ENCODE assay signal across 8 cellular contexts in the genomic region with DNA sequence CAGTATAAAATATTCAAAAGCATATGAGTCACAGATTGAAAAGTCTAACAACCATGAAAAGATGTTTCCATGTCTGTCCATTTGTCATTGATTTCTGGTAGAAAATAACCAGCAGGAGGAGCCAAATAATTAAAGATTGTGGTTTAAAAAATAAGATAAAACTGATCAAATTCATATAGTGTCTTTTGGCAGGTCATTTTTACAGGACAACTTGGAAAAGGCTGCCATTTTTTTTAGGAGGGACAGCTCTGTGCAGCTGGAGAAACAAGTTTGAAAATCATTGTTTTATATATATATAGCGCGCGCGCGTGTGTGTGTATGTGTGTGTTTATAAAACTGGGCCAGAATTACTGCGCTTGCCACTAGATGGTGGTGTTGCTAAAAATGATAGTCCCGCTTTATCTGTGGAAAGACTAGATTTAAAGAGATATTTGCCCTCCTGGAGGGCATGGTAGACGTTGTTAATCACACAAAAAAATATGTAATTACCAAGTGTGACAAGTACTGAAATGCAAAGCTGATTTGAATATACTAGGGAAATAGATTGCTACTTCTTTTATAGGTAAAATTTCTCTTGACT. TPM values are rescaled to one million over a fixed set of nuclear protein-coding genes. Genes with fewer than 3 reads are reported as not detected.
DNase-seq lines count a peak whose midpoint lies in the region; ATAC-seq and TF ChIP-seq lines count a peak whose summit lies in the region.

No MANE protein-coding gene starts in this region.

- no peaks in the 10 kb centered on the region for H3K9me3 Mint-ChIP-seq in nephron progenitor cell

- peak overlapping the region; percentile 57 for H3K4me3 Mint-ChIP-seq in nephron progenitor cell

- H3K27ac ChIP-seq in OCI-LY3 (ENCODE audit: low read length) = 0 out of 2 replicates have a peak overlapping the region, but pooled peaks have one; percentile 79
- peak overlapping the region in 3 of 4 donors; percentile 96 to 98 (median 97) for H3K27ac ChIP-seq in esophagus squamous epithelium
- H3K27ac ChIP-seq in stomach smooth muscle (ENCODE audit: low read length) = no peak overlapping the region

- H3K9me3 ChIP-seq in OCI-LY3 (ENCODE audit: insufficient read depth, low read length) = no peaks in the 10 kb centered on the region
- H3K9me3 ChIP-seq in esophagus squamous epithelium = no peaks in the 10 kb centered on the region
- no peaks in the 10 kb centered on the region for H3K9me3 ChIP-seq in stomach smooth muscle (ENCODE audit: control insufficient read depth in 2 of 2, low read length in 2 of 2)

- POLR2A ChIA-PET in AG04449 (lab: Yijun Ruan, JAX) = interaction anchor here (0.8 kb wide), 1 partner anchor 112 kb away, joined by 3 read pairs; no protein-coding TSS in a partner anchor

- peaks cover 15% of the 10 kb centered on the region; the same call in 1 of the 2 replicates for H3K79me2 ChIP-seq in OCI-LY3 (ENCODE audit: low read length)

- no peaks in the 10 kb centered on the region for H4K20me1 ChIP-seq in OCI-LY3 (ENCODE audit: insufficient read depth, low read length)

- peak overlapping the region; percentile 80 for H3K4me2 ChIP-seq in OCI-LY3 (ENCODE audit: low read length)

- 0% methylated on average over 8 of the region's 8 CpGs for WGBS in esophagus squamous epithelium, 2 donors

- no peak for TF ChIP-seq POLR2A in esophagus squamous epithelium (IDR thresholded peaks at IDR 0.05)

- H3K9ac ChIP-seq in OCI-LY3 (ENCODE audit: low read length) (peak overlapping the region; percentile 89), stomach smooth muscle (ENCODE audit: low read length in 2 of 2) (no peak overlapping the region)

- peaks cover 11% of the 10 kb centered on the region; the same call in 1 of the 2 replicates for H3K27me3 ChIP-seq in OCI-LY3 (ENCODE audit: low read depth, low read length)
- H3K27me3 ChIP-seq in esophagus squamous epithelium = peaks cover 0 to 17% (median 0%) of the 10 kb centered on the region in 4 donors
- H3K27me3 ChIP-seq in stomach smooth muscle (ENCODE audit: control insufficient read depth in 1 of 2, insufficient read depth in 2 of 2, low read length in 2 of 2) = peaks cover 0 to 3% of the 10 kb centered on the region in 2 donors

- H3K4me1 ChIP-seq in OCI-LY3 (ENCODE audit: low read length) (peaks cover 14% of the 10 kb centered on the region), esophagus squamous epithelium (peaks cover 9 to 47% (median 17%) of the 10 kb centered on the region in 3 donors), stomach smooth muscle (ENCODE audit: control insufficient read depth, insufficient read depth, low read length) (peaks cover 2% of the 10 kb centered on the region)

- DNase-seq in AG04449 (ENCODE audit: low read depth, low spot score) = no peak
- DNase-seq in Jurkat, Clone E6-1 (ENCODE audit: low read depth, low spot score) = peak; percentile 90
- peak; percentile 72 for DNase-seq in activated T-cell treated with anti-CD3 and anti-CD28 coated beads, Interleukin-2, amount 50 U/mL, for 1 hour
- DNase-seq in esophagus squamous epithelium (lab: John Stamatoyannopoulos, UW) = peak; percentile 43
- peak; percentile 58 for DNase-seq in nephron progenitor cell

- H3K4me3 ChIP-seq in AG04449 (ENCODE audit: low read depth, low read length) = peak overlapping the region; percentile 24
- peak overlapping the region; percentile 83 for H3K4me3 ChIP-seq in Jurkat, Clone E6-1 (ENCODE audit: low read length)
- peak overlapping the region; percentile 97 for H3K4me3 ChIP-seq in OCI-LY3 (ENCODE audit: low read length)
- peak overlapping the region; percentile 3 to 91 (median 46) for H3K4me3 ChIP-seq in esophagus squamous epithelium
- peak overlapping the region; percentile 35 to 36 for H3K4me3 ChIP-seq in stomach smooth muscle (ENCODE audit: low read length in 2 of 2)

- H3K27ac Mint-ChIP-seq in nephron progenitor cell = no peak overlapping the region

- H2AFZ ChIP-seq in OCI-LY3 (ENCODE audit: low read depth, low read length) = peak overlapping the region; percentile 78

- H3K36me3 ChIP-seq in OCI-LY3 (replicated peaks; ENCODE audit: low read depth, low read length) (no peaks in the 10 kb centered on the region), esophagus squamous epithelium (no peaks in the 10 kb centered on the region), stomach smooth muscle (ENCODE audit: control insufficient read depth in 2 of 2, insufficient read depth in 2 of 2, low read length in 2 of 2) (no peaks in the 10 kb centered on the region)

- CTCF ChIA-PET in AG04449 (lab: Yijun Ruan, JAX) = interaction anchor here (0.5 to 6.2 kb wide), 72 partner anchors 12 to 852 kb away, joined by 3 to 62 read pairs (median 5); a partner anchor contains a TSS

- peaks cover 4% of the 10 kb centered on the region for H3K36me3 Mint-ChIP-seq in nephron progenitor cell (ENCODE audit: low read depth)

- H3K4me1 Mint-ChIP-seq in nephron progenitor cell = peaks cover 12% of the 10 kb centered on the region

- TF ChIP-seq CTCF in AG04449 (IDR thresholded peaks at IDR 0.05; ENCODE audit: insufficient read depth, low read length, missing control alignments) (peak; percentile 67), OCI-LY3 (IDR thresholded peaks at IDR 0.05; ENCODE audit: low read depth, low read length) (peak; percentile 95), esophagus squamous epithelium (IDR thresholded peaks at IDR 0.05) (peak; percentile 74 to 87 (median 82)), nephron progenitor cell (IDR thresholded peaks at IDR 0.05) (peak; percentile 75)

- H3K27me3 Mint-ChIP-seq in nephron progenitor cell (ENCODE audit: low read depth, poor library complexity) = peaks cover 67% of the 10 kb centered on the region

- intact Hi-C loops in esophagus squamous epithelium (cut with DNase I) = loop anchor here (10.0 kb wide), 1 partner anchor 111 kb away; no protein-coding TSS in a partner anchor

- peak; percentile 35 for ATAC-seq in GM18520 (IDR thresholded peaks at IDR 0.05; ENCODE audit: unreplicated experiment)

RNA-seq across cellular contexts. Expression of a gene that starts 1.3 kb away (rescaled TPM):
- 7.8 TPM for polyA plus RNA-seq in Jurkat, Clone E6-1 (2012; ENCODE audit: insufficient read depth, insufficient read length)
- total RNA-seq in esophagus squamous epithelium = 10 to 100 TPM; 16.0 to 41.1 (median 20.7) TPM

RNA-seq across cellular contexts. Expression of a gene that starts 14.4 kb away (rescaled TPM):
- 1.1 TPM for polyA plus RNA-seq in Jurkat, Clone E6-1 (2012; ENCODE audit: insufficient read depth, insufficient read length)
- total RNA-seq in esophagus squamous epithelium = not detected

RNA-seq across cellular contexts. Expression of a gene that starts 59.5 kb away (rescaled TPM):
- polyA plus RNA-seq in Jurkat, Clone E6-1 (2012; ENCODE audit: insufficient read depth, insufficient read length) = 656 TPM
- 10 to 100 TPM; 21.9 to 41.8 (median 28.4) TPM for total RNA-seq in esophagus squamous epithelium

Comparison
In these comparisons a context has a peak if more than half of its experiments do, and no peak if none do; other contexts are left out.
1. H3K4me3 ChIP-seq: peak in every context shown above with its lines; median percentile 97 in OCI-LY3; 83 in Jurkat, Clone E6-1; 46 in esophagus squamous epithelium; 36 in stomach smooth muscle; 24 in AG04449.